ENCODE assay signal across 7 cellular contexts in the genomic region with DNA sequence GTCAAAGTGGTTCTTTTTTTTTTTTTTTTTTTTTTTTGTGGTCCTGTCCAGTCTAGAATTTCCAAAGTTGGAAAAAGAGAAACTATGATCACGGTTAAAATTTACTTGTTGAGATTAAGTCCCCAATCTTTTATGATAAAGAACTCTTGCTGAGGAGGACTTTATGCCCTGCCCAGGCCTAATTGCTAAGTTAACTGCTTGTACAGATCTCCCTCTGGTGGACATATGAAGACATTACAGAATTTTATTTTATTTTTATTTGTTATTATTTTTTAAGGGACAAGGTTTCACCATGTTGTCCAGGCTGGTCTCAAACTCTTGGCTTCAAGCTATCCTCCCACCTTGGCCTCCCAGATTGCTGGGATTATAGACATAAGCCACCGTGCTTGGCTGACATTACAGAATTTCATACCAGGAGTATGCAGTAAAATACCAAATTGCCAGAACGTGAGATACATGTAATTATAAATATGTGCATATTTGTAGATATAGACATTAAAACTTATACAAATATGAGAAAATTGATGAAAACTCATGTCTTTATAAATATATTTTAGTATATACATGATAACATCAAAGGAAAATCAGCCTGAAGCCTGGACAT.
DNase-seq lines count a peak whose midpoint lies in the region; ATAC-seq, FAIRE-seq and TF ChIP-seq lines count a peak whose summit lies in the region.

No MANE protein-coding gene starts in this region.

- H3K9me3 ChIP-seq in WERI-Rb-1 (ENCODE audit: severe bottlenecking) (no peaks in the 10 kb centered on the region), left ventricle myocardium inferior (replicated peaks) (no peaks in the 10 kb centered on the region), small intestine (ENCODE audit: control insufficient read depth, low read depth) (no peaks in the 10 kb centered on the region)

- H3K36me3 ChIP-seq in WERI-Rb-1 (no peaks in the 10 kb centered on the region), left ventricle myocardium inferior (no peaks in the 10 kb centered on the region), small intestine (ENCODE audit: control insufficient read depth in 2 of 2, insufficient read depth in 2 of 2, low read length in 2 of 2) (peaks cover 0 to 7% of the 10 kb centered on the region in 2 donors)

- 0 out of 2 replicates have a peak, but pooled peaks have one; percentile 26 for TF ChIP-seq CTCF in WERI-Rb-1 (IDR thresholded peaks at IDR 0.05; ENCODE audit: low read depth, low read length)
- TF ChIP-seq CTCF in left ventricle myocardium inferior (IDR thresholded peaks at IDR 0.05; ENCODE audit: borderline replicate concordance), result peak; percentile 78

- H3K27ac ChIP-seq in WERI-Rb-1 (no peak overlapping the region), left ventricle myocardium inferior (replicated peaks) (no peak overlapping the region), small intestine (ENCODE audit: low read depth in 1 of 2, low read length in 1 of 2) (no peak overlapping the region)

- DNase-seq in GM03348 (ENCODE audit: low spot score) (peak; percentile 70), H4 (ENCODE audit: low spot score) (peak; percentile 50), NCI-H1694 (lab: John Stamatoyannopoulos, UW) (peak; percentile 10), WERI-Rb-1 (no peak), left ventricle myocardium inferior (no peak), small intestine (peak; percentile 52)

- H3K4me1 ChIP-seq in left ventricle myocardium inferior, result no peaks in the 10 kb centered on the region
- no peaks in the 10 kb centered on the region for H3K4me1 ChIP-seq in small intestine (ENCODE audit: control insufficient read depth in 2 of 2, insufficient read depth in 1 of 2, low read depth in 1 of 2, low read length in 1 of 2)

- H3K4me3 ChIP-seq in WERI-Rb-1 (ENCODE audit: low read depth, low read length) (no peak overlapping the region), left ventricle myocardium inferior (no peak overlapping the region), small intestine (ENCODE audit: low read depth in 1 of 2, low read length in 2 of 2) (no peak overlapping the region)

- ATAC-seq in HG02678 (IDR thresholded peaks at IDR 0.05; ENCODE audit: unreplicated experiment), result no peak

- 27 to 33% (median 31%) methylated on average over 3 of the region's 3 CpGs for WGBS in small intestine, 3 donors

- peak; percentile 59 for FAIRE-seq in small intestine (lab: Jason Lieb, UNC)

- intact Hi-C loops in left ventricle myocardium inferior (cut with micrococcal nuclease), result loop anchor here (10.0 kb wide), 3 partner anchors 408 to 1108 kb away; a partner anchor contains a TSS

- no peaks in the 10 kb centered on the region for H3K27me3 ChIP-seq in WERI-Rb-1 (ENCODE audit: insufficient read depth, low read depth, severe bottlenecking)
- H3K27me3 ChIP-seq in left ventricle myocardium inferior (ENCODE audit: low read depth), result peaks cover 21% of the 10 kb centered on the region
- no peaks in the 10 kb centered on the region for H3K27me3 ChIP-seq in small intestine (ENCODE audit: control insufficient read depth in 2 of 2, insufficient read depth in 2 of 2, low read length in 2 of 2)

Comparison
In these comparisons a context has a peak if more than half of its experiments do, and no peak if none do; other contexts are left out.
1. DNase-seq: peak in GM03348 (single experiment), H4 (single experiment), NCI-H1694 (single experiment) and small intestine (single experiment); none in WERI-Rb-1 (single experiment) and left ventricle myocardium inferior (single experiment).